In the genomic region with DNA sequence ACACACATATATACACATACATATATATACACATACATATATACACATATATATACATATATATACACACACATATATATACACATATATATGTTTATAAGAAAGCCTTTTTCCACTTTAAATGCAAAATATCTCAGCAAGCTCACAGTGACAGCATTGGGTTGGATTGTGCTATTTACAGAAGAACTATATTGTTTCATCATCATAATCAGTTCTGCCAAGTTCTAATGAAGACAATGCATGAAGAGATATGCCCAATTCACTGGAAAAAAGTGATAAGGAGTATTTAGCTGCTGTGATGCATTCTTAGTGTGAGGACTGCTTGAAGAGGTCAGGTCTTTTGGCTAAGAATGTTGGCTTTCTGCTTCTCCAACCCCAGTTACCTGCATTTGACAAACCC, we compare ENCODE assay signal across 16 cellular contexts. TPM values are rescaled to one million over a fixed set of nuclear protein-coding genes. Genes with fewer than 3 reads are reported as not detected.
"Had no signal": no experiment of that assay in that cellular context is flagged by ENCODE, and none has a peak within 500 bp of the region (broad histone marks: within the 10 kb centered on the region; RNA-seq: fewer than 3 reads in every experiment).

No MANE protein-coding gene starts in this region.

- H3K27me3 ChIP-seq: gastrocnemius medialis, heart right ventricle, left lung, neutrophil, thyroid gland had no signal

- ATAC-seq: left lung; mucosa of descending colon; naive thymus-derived CD8-positive, alpha-beta T cell; stimulated activated memory B cell treated with anti-CD40 and anti-IgM and Interleukin-4, amounts not matched to agents 10 μg/mL and 1 μg/mL and 100 μg/mL, for 72 hours had no signal

- H3K36me3 ChIP-seq: gastrocnemius medialis, heart right ventricle, left lung, neutrophil, thyroid gland had no signal

- DNase-seq: activated CD4-positive, alpha-beta T cell treated with anti-CD3 and anti-CD28 coated beads, Interleukin-2, amount 10 ng/mL, durations not matched to agents 24 days and 14 days; activated CD4-positive, CD25-positive, alpha-beta regulatory T cell; activated CD8-positive, alpha-beta memory T cell treated with anti-CD3 and anti-CD28 coated beads, Interleukin-2, amount 50 U/mL, for 48 hours; activated gamma-delta T cell treated with Interleukin-2 at 50 U/mL for 16 hours; gastrocnemius medialis; heart right ventricle; left lung; mucosa of descending colon; naive thymus-derived CD8-positive, alpha-beta T cell; retina; stimulated activated CD4-positive, alpha-beta T cell treated with anti-CD3 and anti-CD28 coated beads, Interleukin-2, amount 100 ng/mL, for 48 hours; T-helper 2 cell; thyroid gland had no signal

- H3K9me3 ChIP-seq: gastrocnemius medialis, left lung, mucosa of descending colon, neutrophil, thyroid gland had no signal

- H3K4me3 ChIP-seq: gastrocnemius medialis, heart right ventricle, left lung, mucosa of descending colon, thyroid gland had no signal

- H3K27ac ChIP-seq: epithelial cell of prostate, gastrocnemius medialis, left lung, neutrophil had no signal

- H3K4me1 ChIP-seq: left lung had no signal

RNA-seq across cellular contexts. Expression of a gene that starts 54.4 kb away (rescaled TPM):
- total RNA-seq: activated CD4-positive, alpha-beta T cell treated with anti-CD3 and anti-CD28 coated beads, Interleukin-2, amount 10 ng/mL, durations not matched to agents 24 days and 14 days; naive thymus-derived CD8-positive, alpha-beta T cell had no signal
- polyA plus RNA-seq: naive thymus-derived CD8-positive, alpha-beta T cell had no signal
